8 cellular contexts compared by ENCODE assay signal in genomic region chr10:77173615-77174461, GRCh38.
DNase-seq lines count a peak whose midpoint lies in the region; ATAC-seq and TF ChIP-seq lines count a peak whose summit lies in the region.

No MANE protein-coding gene starts in this region.

- peak; percentile 80 for TF ChIP-seq CTCF in GM12874 (IDR thresholded peaks at IDR 0.05; ENCODE audit: insufficient read depth, low read depth, low read length)
- TF ChIP-seq CTCF in epithelial cell of proximal tubule (conservative IDR thresholded peaks at IDR 0.05; ENCODE audit: low read depth, low read length) = peak; percentile 94

- DNase-seq in NT2/D1 (ENCODE audit: low read depth, low spot score) = peak; percentile 71
- DNase-seq in activated CD8-positive, alpha-beta memory T cell treated with anti-CD3 and anti-CD28 coated beads, Interleukin-2, amount 50 U/mL, for 48 hours = peak; percentile 85
- DNase-seq in epithelial cell of proximal tubule (ENCODE audit: low read depth) = no peak
- peak; percentile 87 for DNase-seq in myocyte (ENCODE audit: low read depth)
- DNase-seq in stimulated activated CD8-positive, alpha-beta memory T cell treated with anti-CD3 and anti-CD28 coated beads, Interleukin-7, amount 100 ng/mL, for 4 hours (ENCODE audit: low read depth in 2 of 2) = peak; percentile 41 to 54
- no peak for DNase-seq in cortex of kidney (lab: John Stamatoyannopoulos, UW)

- H3K9me3 ChIP-seq in NT2/D1 (ENCODE audit: insufficient read depth, low read length) = no peaks in the 10 kb centered on the region

- H3K4me3 ChIP-seq in NT2/D1 (ENCODE audit: insufficient read length, low read depth) = no peak overlapping the region
- no peak overlapping the region for H3K4me3 ChIP-seq in epithelial cell of proximal tubule (ENCODE audit: low read depth, low read length)

- H3K36me3 ChIP-seq in NT2/D1 (ENCODE audit: insufficient read depth, insufficient read length, low read length) = no peaks in the 10 kb centered on the region

- no peaks in the 10 kb centered on the region for H3K27me3 ChIP-seq in NT2/D1 (ENCODE audit: insufficient read depth, insufficient read length)

- ATAC-seq in HG03565 (IDR thresholded peaks at IDR 0.05; ENCODE audit: unreplicated experiment) = peak; percentile 53

- H3K4me1 ChIP-seq in NT2/D1 (ENCODE audit: insufficient read depth, insufficient read length) = no peaks in the 10 kb centered on the region

- no peak overlapping the region for H3K9ac ChIP-seq in NT2/D1 (ENCODE audit: insufficient read length, low read depth)

Comparison
In these comparisons a context has a peak if more than half of its experiments do, and no peak if none do; other contexts are left out.
1. DNase-seq: peak in NT2/D1 (single experiment), activated CD8-positive, alpha-beta memory T cell treated with anti-CD3 and anti-CD28 coated beads, Interleukin-2, amount 50 U/mL, for 48 hours (single experiment), myocyte (single experiment) and stimulated activated CD8-positive, alpha-beta memory T cell treated with anti-CD3 and anti-CD28 coated beads, Interleukin-7, amount 100 ng/mL, for 4 hours (2 of 2); none in epithelial cell of proximal tubule (single experiment) and cortex of kidney (single experiment).